ENCODE assay signal across 8 cellular contexts in genomic region chrX:129981752-129982299, GRCh38. TPM values are rescaled to one million over a fixed set of nuclear protein-coding genes. Genes with fewer than 3 reads are reported as not detected.
A peak's percentile ranks its signal among the peaks of the same experiment; 100 is the strongest.
DNase-seq lines count a peak whose midpoint lies in the region; TF ChIP-seq lines count a peak whose summit lies in the region.

No MANE protein-coding gene starts in this region.

- H3K27me3 ChIP-seq in HL-60 (ENCODE audit: insufficient read depth, poor library complexity, severe bottlenecking) (no peaks in the 10 kb centered on the region), ectodermal cell (ENCODE audit: control insufficient read depth, insufficient read depth, low read length, poor library complexity, severe bottlenecking) (peaks cover 9% of the 10 kb centered on the region), parathyroid adenoma (ENCODE audit: control insufficient read depth, insufficient read depth, low read length) (no peaks in the 10 kb centered on the region)

- H3K9me3 ChIP-seq in ectodermal cell (ENCODE audit: control insufficient read depth, low read length) (no peaks in the 10 kb centered on the region), parathyroid adenoma (ENCODE audit: control insufficient read depth, low read length) (no peaks in the 10 kb centered on the region)

- H3K36me3 ChIP-seq in ectodermal cell (ENCODE audit: control insufficient read depth, insufficient read depth, low read length) (no peaks in the 10 kb centered on the region), parathyroid adenoma (ENCODE audit: control insufficient read depth, insufficient read depth, low read length) (no peaks in the 10 kb centered on the region)

- peak; percentile 4 for DNase-seq in Daoy (ENCODE audit: low read depth)
- DNase-seq in HL-60 (ENCODE audit: low read depth in 1 of 2, low spot score in 1 of 2) = no peak
- DNase-seq in 8988T = no peak
- DNase-seq in DMS114 treated with DMSO at 0.1 percent for 48 hours (lab: John Stamatoyannopoulos, UW; ENCODE audit: unreplicated experiment) = no peak
- DNase-seq in RKO (ENCODE audit: low spot score) = no peak
- DNase-seq in midbrain (lab: John Stamatoyannopoulos, UW) = no peak

- H3K27ac ChIP-seq in HL-60 (replicated peaks) (0 out of 2 replicates have a peak overlapping the region, but pooled peaks have one; percentile 34), ectodermal cell (ENCODE audit: insufficient read depth, low read depth, low read length, poor library complexity, severe bottlenecking) (no peak overlapping the region), parathyroid adenoma (peak overlapping the region; percentile 19)

- no peak overlapping the region; the same call in 1 of the 2 replicates for H3K4me3 ChIP-seq in HL-60 (replicated peaks; ENCODE audit: insufficient read depth, low read length)
- peak overlapping the region; percentile 44 for H3K4me3 ChIP-seq in ectodermal cell (ENCODE audit: insufficient read depth, low read depth, low read length)
- peak overlapping the region; percentile 52 for H3K4me3 ChIP-seq in parathyroid adenoma (ENCODE audit: low read depth, low read length)

- peak overlapping the region; percentile 38 for H2AFZ ChIP-seq in parathyroid adenoma

- H3K4me1 ChIP-seq in ectodermal cell (ENCODE audit: control insufficient read depth, insufficient read depth, low read length) (no peaks in the 10 kb centered on the region), parathyroid adenoma (no peaks in the 10 kb centered on the region)

- peak overlapping the region; percentile 73 for H3K4me2 ChIP-seq in parathyroid adenoma (ENCODE audit: low read length)

- H3K79me2 ChIP-seq in parathyroid adenoma = no peaks in the 10 kb centered on the region

- WGBS in ectodermal cell, 2 experiments = 0 to 1% methylated on average over 16 to 29 of the region's 29 CpGs

- TF ChIP-seq CTCF in HL-60 (IDR thresholded peaks at IDR 0.05; ENCODE audit: insufficient read depth, low read length) (no peak), parathyroid adenoma (IDR thresholded peaks at IDR 0.05) (no peak)

- H3K9ac ChIP-seq in parathyroid adenoma = no peak overlapping the region

RNA-seq across cellular contexts. Expression of gene BCORL1, which starts 0.6 kb away (rescaled TPM):
- total RNA-seq in Daoy (2014; rRNA removed; shearing (Covaris generic)) = 0.54 and 0.63 TPM in 2 replicates
- polyA plus RNA-seq in ectodermal cell (2013, experiment 1 of 4) = 36.5 TPM
- 40.4 TPM for polyA plus RNA-seq in ectodermal cell (2013, experiment 2 of 4)
- 25.7 TPM for polyA plus RNA-seq in ectodermal cell (2013, experiment 3 of 4)
- polyA plus RNA-seq in ectodermal cell (2013, experiment 4 of 4) = 33.6 TPM
